1 cellular context compared by ENCODE assay signal in genomic region chr3:188284455-188285212, GRCh38.
TF ChIP-seq lines count a peak whose summit lies in the region.

No MANE protein-coding gene starts in this region.

TF ChIP-seq in GM23338, 12 proteins besides CTCF, POLR2A, EP300 and RAD21 (continued from another document):
- TF ChIP-seq, protein P1, sequence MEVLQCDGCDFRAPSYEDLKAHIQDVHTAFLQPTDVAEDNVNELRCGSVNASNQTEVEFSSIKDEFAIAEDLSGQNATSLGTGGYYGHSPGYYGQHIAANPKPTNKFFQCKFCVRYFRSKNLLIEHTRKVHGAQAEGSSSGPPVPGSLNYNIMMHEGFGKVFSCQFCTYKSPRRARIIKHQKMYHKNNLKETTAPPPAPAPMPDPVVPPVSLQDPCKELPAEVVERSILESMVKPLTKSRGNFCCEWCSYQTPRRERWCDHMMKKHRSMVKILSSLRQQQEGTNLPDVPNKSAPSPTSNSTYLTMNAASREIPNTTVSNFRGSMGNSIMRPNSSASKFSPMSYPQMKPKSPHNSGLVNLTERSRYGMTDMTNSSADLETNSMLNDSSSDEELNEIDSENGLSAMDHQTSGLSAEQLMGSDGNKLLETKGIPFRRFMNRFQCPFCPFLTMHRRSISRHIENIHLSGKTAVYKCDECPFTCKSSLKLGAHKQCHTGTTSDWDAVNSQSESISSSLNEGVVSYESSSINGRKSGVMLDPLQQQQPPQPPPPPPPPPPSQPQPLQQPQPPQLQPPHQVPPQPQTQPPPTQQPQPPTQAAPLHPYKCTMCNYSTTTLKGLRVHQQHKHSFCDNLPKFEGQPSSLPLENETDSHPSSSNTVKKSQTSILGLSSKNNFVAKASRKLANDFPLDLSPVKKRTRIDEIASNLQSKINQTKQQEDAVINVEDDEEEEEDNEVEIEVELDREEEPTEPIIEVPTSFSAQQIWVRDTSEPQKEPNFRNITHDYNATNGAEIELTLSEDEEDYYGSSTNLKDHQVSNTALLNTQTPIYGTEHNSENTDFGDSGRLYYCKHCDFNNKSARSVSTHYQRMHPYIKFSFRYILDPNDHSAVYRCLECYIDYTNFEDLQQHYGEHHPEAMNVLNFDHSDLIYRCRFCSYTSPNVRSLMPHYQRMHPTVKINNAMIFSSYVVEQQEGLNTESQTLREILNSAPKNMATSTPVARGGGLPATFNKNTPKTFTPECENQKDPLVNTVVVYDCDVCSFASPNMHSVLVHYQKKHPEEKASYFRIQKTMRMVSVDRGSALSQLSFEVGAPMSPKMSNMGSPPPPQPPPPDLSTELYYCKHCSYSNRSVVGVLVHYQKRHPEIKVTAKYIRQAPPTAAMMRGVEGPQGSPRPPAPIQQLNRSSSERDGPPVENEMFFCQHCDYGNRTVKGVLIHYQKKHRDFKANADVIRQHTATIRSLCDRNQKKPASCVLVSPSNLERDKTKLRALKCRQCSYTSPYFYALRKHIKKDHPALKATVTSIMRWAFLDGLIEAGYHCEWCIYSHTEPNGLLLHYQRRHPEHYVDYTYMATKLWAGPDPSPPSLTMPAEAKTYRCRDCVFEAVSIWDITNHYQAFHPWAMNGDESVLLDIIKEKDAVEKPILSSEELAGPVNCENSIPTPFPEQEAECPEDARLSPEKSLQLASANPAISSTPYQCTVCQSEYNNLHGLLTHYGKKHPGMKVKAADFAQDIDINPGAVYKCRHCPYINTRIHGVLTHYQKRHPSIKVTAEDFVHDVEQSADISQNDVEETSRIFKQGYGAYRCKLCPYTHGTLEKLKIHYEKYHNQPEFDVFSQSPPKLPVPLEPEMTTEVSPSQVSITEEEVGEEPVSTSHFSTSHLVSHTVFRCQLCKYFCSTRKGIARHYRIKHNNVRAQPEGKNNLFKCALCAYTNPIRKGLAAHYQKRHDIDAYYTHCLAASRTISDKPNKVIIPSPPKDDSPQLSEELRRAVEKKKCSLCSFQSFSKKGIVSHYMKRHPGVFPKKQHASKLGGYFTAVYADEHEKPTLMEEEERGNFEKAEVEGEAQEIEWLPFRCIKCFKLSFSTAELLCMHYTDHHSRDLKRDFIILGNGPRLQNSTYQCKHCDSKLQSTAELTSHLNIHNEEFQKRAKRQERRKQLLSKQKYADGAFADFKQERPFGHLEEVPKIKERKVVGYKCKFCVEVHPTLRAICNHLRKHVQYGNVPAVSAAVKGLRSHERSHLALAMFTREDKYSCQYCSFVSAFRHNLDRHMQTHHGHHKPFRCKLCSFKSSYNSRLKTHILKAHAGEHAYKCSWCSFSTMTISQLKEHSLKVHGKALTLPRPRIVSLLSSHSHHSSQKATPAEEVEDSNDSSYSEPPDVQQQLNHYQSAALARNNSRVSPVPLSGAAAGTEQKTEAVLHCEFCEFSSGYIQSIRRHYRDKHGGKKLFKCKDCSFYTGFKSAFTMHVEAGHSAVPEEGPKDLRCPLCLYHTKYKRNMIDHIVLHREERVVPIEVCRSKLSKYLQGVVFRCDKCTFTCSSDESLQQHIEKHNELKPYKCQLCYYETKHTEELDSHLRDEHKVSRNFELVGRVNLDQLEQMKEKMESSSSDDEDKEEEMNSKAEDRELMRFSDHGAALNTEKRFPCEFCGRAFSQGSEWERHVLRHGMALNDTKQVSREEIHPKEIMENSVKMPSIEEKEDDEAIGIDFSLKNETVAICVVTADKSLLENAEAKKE (CRISPR knock-in tag; IDR thresholded peaks at IDR 0.05), result no peak
- TF ChIP-seq ZNF331 (CRISPR knock-in tag; IDR thresholded peaks at IDR 0.05; ENCODE audit: low read depth), result no peak
